In the genomic region with DNA sequence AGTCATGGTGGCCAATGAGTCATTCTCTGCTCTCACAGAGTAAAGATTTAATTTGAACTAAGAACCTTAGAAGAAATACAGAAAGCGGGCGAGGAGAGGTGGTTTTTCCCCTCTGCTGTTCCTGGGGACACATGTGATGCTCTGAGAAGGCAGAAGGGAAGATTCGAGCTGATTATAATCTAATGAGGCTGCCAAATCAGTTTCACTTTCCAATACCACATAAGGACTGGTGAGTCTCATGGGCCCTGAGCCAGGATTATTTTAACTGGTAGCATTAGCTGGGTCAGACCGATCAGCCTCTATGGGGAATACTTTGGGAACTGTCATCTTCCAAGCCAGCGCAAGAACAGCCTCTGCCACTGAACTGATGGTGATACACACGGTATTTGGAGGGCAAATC, we compare ENCODE assay signal across 12 cellular contexts.
A peak's percentile ranks its signal among the peaks of the same experiment; 100 is the strongest.
DNase-seq lines count a peak whose midpoint lies in the region; ATAC-seq and TF ChIP-seq lines count a peak whose summit lies in the region.
"Had no signal": no experiment of that assay in that cellular context is flagged by ENCODE, and none has a peak within 500 bp of the region (broad histone marks: within the 10 kb centered on the region; RNA-seq: fewer than 3 reads in every experiment).

No MANE protein-coding gene starts in this region.

- ATAC-seq in GM18511 (IDR thresholded peaks at IDR 0.05; ENCODE audit: unreplicated experiment) (peak; percentile 30), HG03432 (IDR thresholded peaks at IDR 0.05; ENCODE audit: unreplicated experiment) (peak; percentile 25)

- DNase-seq in central memory CD4-positive, alpha-beta T cell = peak; percentile 6
- no peak for DNase-seq in NCI-H446 treated with DMSO at 0.1 percent for 48 hours (lab: John Stamatoyannopoulos, UW)
- no peak for DNase-seq in RWPE1 (ENCODE audit: low spot score)
- DNase-seq in substantia nigra (lab: John Stamatoyannopoulos, UW) = no peak
- no peak for DNase-seq in NCI-H146 (lab: John Stamatoyannopoulos, UW)
- DNase-seq: activated effector memory CD4-positive, alpha-beta T cell treated with Interleukin-2 at 50 U/mL for 16 hours; COR-L47; NCI-H2029 treated with DMSO at 0.1 percent for 48 hours had no signal

- H3K4me1 ChIP-seq in BLaER1 treated with 17β-estradiol and CSF1 and Interleukin-3, amounts not matched to agents 10 nM and 100 nM = peaks cover 19 to 50% (median 26%) of the 10 kb centered on the region in 10 experiments; a peak in 18 of 20 replicates
- H3K4me1 ChIP-seq: SJSA1 had no signal

- no peaks in the 10 kb centered on the region for H3K36me3 ChIP-seq in BLaER1 treated with 17β-estradiol and CSF1 and Interleukin-3, amounts not matched to agents 10 nM and 100 nM
- H3K36me3 ChIP-seq: SJSA1 had no signal

- no peak for TF ChIP-seq CTCF in RWPE1 (conservative IDR thresholded peaks at IDR 0.05; ENCODE audit: low read depth)

- H3K9ac ChIP-seq in BLaER1 treated with 17β-estradiol and CSF1 and Interleukin-3, amounts not matched to agents 10 nM and 100 nM = no peak overlapping the region

- no peak overlapping the region for H3K27ac ChIP-seq in BLaER1 treated with 17β-estradiol and CSF1 and Interleukin-3, amounts not matched to agents 10 nM and 100 nM
- H3K27ac ChIP-seq in RWPE1 (no peak overlapping the region), substantia nigra (ENCODE audit: low read depth, low read length, poor library complexity, severe bottlenecking) (no peak overlapping the region)
- H3K27ac ChIP-seq: SJSA1 had no signal

- CTCF ChIA-PET in RWPE1 (lab: Yijun Ruan, JAX) = interaction anchor here (0.6 kb wide), 1 partner anchor 196 kb away, joined by 3 read pairs; no protein-coding TSS in a partner anchor

- H3K4me3 ChIP-seq in BLaER1 treated with 17β-estradiol and CSF1 and Interleukin-3, amounts not matched to agents 10 nM and 100 nM = no peak overlapping the region
- H3K4me3 ChIP-seq: SJSA1 had no signal

- H4K20me1 ChIP-seq in BLaER1 treated with 17β-estradiol and CSF1 and Interleukin-3, amounts not matched to agents 10 nM and 100 nM = no peaks in the 10 kb centered on the region

- H3K4me2 ChIP-seq in BLaER1 treated with 17β-estradiol and CSF1 and Interleukin-3, amounts not matched to agents 10 nM and 100 nM = peak overlapping the region; percentile 4 to 72 (median 32); a peak in 13 of 22 replicates

- H3K9me3 ChIP-seq in BLaER1 treated with 17β-estradiol and CSF1 and Interleukin-3, amounts not matched to agents 10 nM and 100 nM (replicated peaks in 1 of 11) = peaks cover 0 to 10% (median 0%) of the 10 kb centered on the region in 11 experiments; a peak in 3 of 22 replicates
- H3K9me3 ChIP-seq: SJSA1 had no signal

- H3K27me3 ChIP-seq in BLaER1 treated with 17β-estradiol and CSF1 and Interleukin-3, amounts not matched to agents 10 nM and 100 nM = no peaks in the 10 kb centered on the region

- POLR2A ChIA-PET in RWPE1 (lab: Yijun Ruan, JAX; ENCODE audit: low non-redundant PET) = no interaction called here
